Comparison of ENCODE assay signal across 16 cellular contexts in genomic region chr19:9931629-9932028, GRCh38. TPM values are rescaled to one million over a fixed set of nuclear protein-coding genes. Genes with fewer than 3 reads are reported as not detected.
DNase-seq lines count a peak whose midpoint lies in the region; ATAC-seq, FAIRE-seq and TF ChIP-seq lines count a peak whose summit lies in the region.
"Had no signal": no experiment of that assay in that cellular context is flagged by ENCODE, and none has a peak within 500 bp of the region (broad histone marks: within the 10 kb centered on the region; RNA-seq: fewer than 3 reads in every experiment).

No MANE protein-coding gene starts in this region.

- no peaks in the 10 kb centered on the region for H3K9me3 Mint-ChIP-seq in activated CD4-positive, alpha-beta T cell treated with anti-CD3 and anti-CD28 coated beads, Interleukin-2, amount 10 ng/mL, durations not matched to agents 24 days and 14 days
- H3K9me3 Mint-ChIP-seq: CD4-positive, alpha-beta T cell; CD8-positive, alpha-beta T cell had no signal

- H3K27ac Mint-ChIP-seq in activated CD4-positive, alpha-beta T cell treated with anti-CD3 and anti-CD28 coated beads, Interleukin-2, amount 10 ng/mL, durations not matched to agents 24 days and 14 days = peak overlapping the region; percentile 39
- H3K27ac Mint-ChIP-seq: B cell; CD4-positive, alpha-beta T cell; CD8-positive, alpha-beta T cell had no signal

- peaks cover 7% of the 10 kb centered on the region for H3K4me1 Mint-ChIP-seq in activated CD4-positive, alpha-beta T cell treated with anti-CD3 and anti-CD28 coated beads, Interleukin-2, amount 10 ng/mL, durations not matched to agents 24 days and 14 days

- H3K27ac ChIP-seq in K562 (ENCODE audit: extremely low read depth, low read depth, low read length) = no peak overlapping the region
- H3K27ac ChIP-seq: 22Rv1; A549; BLaER1 treated with 17β-estradiol and CSF1 and Interleukin-3, amounts not matched to agents 10 nM and 100 nM; C4-2B had no signal

- H3K9me3 ChIP-seq in K562 (replicated peaks; ENCODE audit: control insufficient read depth, insufficient read depth, low read depth, low read length) = no peaks in the 10 kb centered on the region
- H3K9me3 ChIP-seq: A549; BLaER1 treated with 17β-estradiol and CSF1 and Interleukin-3, amounts not matched to agents 10 nM and 100 nM; Caco-2 had no signal

- in situ Hi-C loops in K562 (cut with MboI) = loop anchor here (10.0 kb wide), 1 partner anchor 93 kb away; no protein-coding TSS in a partner anchor

- no peak for TF ChIP-seq CTCF in K562 (IDR thresholded peaks at IDR 0.05 in 2 of 3, conservative IDR thresholded peaks at IDR 0.05 in 1 of 3; ENCODE audit: insufficient read depth in 2 of 3, low read depth in 1 of 3, low read length in 3 of 3)

- peaks cover 32% of the 10 kb centered on the region for H3K27me3 Mint-ChIP-seq in activated CD4-positive, alpha-beta T cell treated with anti-CD3 and anti-CD28 coated beads, Interleukin-2, amount 10 ng/mL, durations not matched to agents 24 days and 14 days

- 18% methylated on average over 1 of the region's 1 CpG for WGBS in K562 (ENCODE audit: insufficient coverage, low coverage, missing lambda C conversion rate)

- H3K9ac ChIP-seq in K562 (ENCODE audit: insufficient read depth in 1 of 2, low read depth in 2 of 2, low read length in 2 of 2) = no peak overlapping the region

- H3K36me3 ChIP-seq in K562 (ENCODE audit: control insufficient read depth, insufficient read depth, low read length) = no peaks in the 10 kb centered on the region
- H3K36me3 ChIP-seq: BLaER1 treated with 17β-estradiol and CSF1 and Interleukin-3, amounts not matched to agents 10 nM and 100 nM had no signal

- peaks cover 0 to 6% of the 10 kb centered on the region in 2 experiments; a peak in 2 of 5 replicates for H3K27me3 ChIP-seq in K562 (ENCODE audit: control insufficient read depth in 2 of 2, insufficient read depth in 2 of 2, low read length in 2 of 2)

- TF ChIP-seq RAD21 in K562 (CRISPR knock-in tag; conservative IDR thresholded peaks at IDR 0.05 in 1 of 2, IDR thresholded peaks at IDR 0.05 in 1 of 2) = no peak

- no peak overlapping the region for H3K4me2 ChIP-seq in K562 (ENCODE audit: insufficient read depth, low read length)

- ATAC-seq in K562 = no peak
- ATAC-seq in GM21367 (IDR thresholded peaks at IDR 0.05; ENCODE audit: unreplicated experiment) = no peak
- ATAC-seq in HG02610 (IDR thresholded peaks at IDR 0.05; ENCODE audit: unreplicated experiment) = no peak

- H3K36me3 Mint-ChIP-seq in activated CD4-positive, alpha-beta T cell treated with anti-CD3 and anti-CD28 coated beads, Interleukin-2, amount 10 ng/mL, durations not matched to agents 24 days and 14 days (ENCODE audit: low read depth) = no peaks in the 10 kb centered on the region
- H3K36me3 Mint-ChIP-seq: CD8-positive, alpha-beta T cell had no signal

- no peak overlapping the region for H2AFZ ChIP-seq in K562 (ENCODE audit: low read depth, low read length)

- no peaks in the 10 kb centered on the region for H4K20me1 ChIP-seq in K562 (replicated peaks; ENCODE audit: control insufficient read depth, insufficient read depth, low read length)

- H3K4me3 ChIP-seq in K562 = no peak overlapping the region
- H3K4me3 ChIP-seq: A549; BLaER1 treated with 17β-estradiol and CSF1 and Interleukin-3, amounts not matched to agents 10 nM and 100 nM had no signal

- no peak for DNase-seq in activated CD4-positive, alpha-beta T cell treated with anti-CD3 and anti-CD28 coated beads, Interleukin-2, amount 10 ng/mL, durations not matched to agents 24 days and 14 days
- DNase-seq in activated CD4-positive, alpha-beta T cell treated with anti-CD3 and anti-CD28 coated beads for 1 hour = no peak
- DNase-seq in K562 (ENCODE audit: extremely low read depth in 1 of 4, low spot score in 3 of 4) = no peak
- DNase-seq: Calu3; CD4-positive, alpha-beta T cell; GF-D8 had no signal

- no peak for TF ChIP-seq POLR2A in K562 (conservative IDR thresholded peaks at IDR 0.05)

- intact Hi-C loops in activated CD4-positive, alpha-beta T cell treated with anti-CD3 and anti-CD28 coated beads, Interleukin-2, amount 10 ng/mL, durations not matched to agents 24 days and 14 days (cut with micrococcal nuclease) = loop anchor here (5.0 to 10.0 kb wide), 2 partner anchors 183 to 456 kb away; partner anchors contain the start of genes EIF3G and P2RY11
- intact Hi-C loops in K562 (cut with micrococcal nuclease) = loop anchor here (5.0 kb wide), 3 partner anchors 181 to 456 kb away; partner anchors contain the start of genes MRPL4 and P2RY11

- H3K79me2 ChIP-seq in K562 (ENCODE audit: control insufficient read depth, insufficient read depth, low read length) = no peaks in the 10 kb centered on the region

- BruUV-seq in K562 (replicated peaks; lab: Mats Ljungman, UMichigan) = no TSS peak

- TF ChIP-seq EP300 in K562 (IDR thresholded peaks at IDR 0.05; ENCODE audit: low read length) = no peak

- FAIRE-seq in K562 (lab: Jason Lieb, UNC) = no peak
- FAIRE-seq: A549, D721Med had no signal

- H3K4me3 Mint-ChIP-seq in activated CD4-positive, alpha-beta T cell treated with anti-CD3 and anti-CD28 coated beads, Interleukin-2, amount 10 ng/mL, durations not matched to agents 24 days and 14 days = no peak overlapping the region
- H3K4me3 Mint-ChIP-seq: B cell; CD4-positive, alpha-beta T cell; CD8-positive, alpha-beta T cell had no signal

- POLR2A ChIA-PET in K562 (lab: Yijun Ruan, JAX) = interaction anchor here (2.0 kb wide), 1 partner anchor 183 kb away, joined by 7 read pairs; no protein-coding TSS in a partner anchor

- H3K9me1 ChIP-seq in K562 (ENCODE audit: control insufficient read depth, insufficient read depth, low read length) = no peaks in the 10 kb centered on the region

- H3K4me1 ChIP-seq in K562 (replicated peaks in 1 of 2; ENCODE audit: control insufficient read depth in 2 of 2, insufficient read depth in 2 of 2, low read length in 2 of 2) = peaks cover 3 to 10% of the 10 kb centered on the region in 2 experiments; a peak in 3 of 5 replicates
- H3K4me1 ChIP-seq: Caco-2 had no signal

- CTCF ChIA-PET in K562 (lab: Yijun Ruan, JAX; ENCODE audit: low intra/inter-chr PET ratio) = interaction anchor here (0.9 to 2.4 kb wide), 6 partner anchors 8 to 458 kb away, joined by 3 to 15 read pairs (median 5); no protein-coding TSS in a partner anchor

TF ChIP-seq in K562, 482 proteins besides CTCF, POLR2A, EP300 and RAD21 (continues in another document):
- TF ChIP-seq EGR1 (conservative IDR thresholded peaks at IDR 0.05) (no peak), ZNF212 (CRISPR knock-in tag; IDR thresholded peaks at IDR 0.05) (no peak), NUFIP1 (IDR thresholded peaks at IDR 0.05; ENCODE audit: partially characterized antibody) (no peak), ETS1 (conservative IDR thresholded peaks at IDR 0.05; ENCODE audit: control insufficient read depth, low read depth, low read length) (no peak), CTBP1 (IDR thresholded peaks at IDR 0.05; ENCODE audit: borderline replicate concordance) (no peak), RBBP5 (IDR thresholded peaks at IDR 0.05; ENCODE audit: borderline replicate concordance, insufficient read depth, low read length, poor library complexity, severe bottlenecking) (no peak), MTF1 (CRISPR knock-in tag; IDR thresholded peaks at IDR 0.05; ENCODE audit: borderline replicate concordance) (no peak), TCF3 (CRISPR knock-in tag; IDR thresholded peaks at IDR 0.05) (no peak), U2AF1 (optimal IDR thresholded peaks at IDR 0.05; ENCODE audit: low read depth, low read length) (no peak), ZKSCAN1 (IDR thresholded peaks at IDR 0.05; ENCODE audit: low read depth, low read length) (peak; percentile 35; the same call in 1 of the 2 replicates)

RNA-seq across cellular contexts. Expression of gene OLFM2, which starts 4.7 kb away (rescaled TPM):
- 0.82 and 0.88 TPM in 2 replicates for total RNA-seq in activated CD4-positive, alpha-beta T cell treated with anti-CD3 and anti-CD28 coated beads, Interleukin-2, amount 10 ng/mL, durations not matched to agents 24 days and 14 days
- total RNA-seq in K562 (2011; cell fraction: chromatin; rRNA removed; ENCODE audit: low replicate concordance) = 0.40 and 2.1 TPM in 2 replicates
- 1.8 and 3.2 TPM in 2 replicates for total RNA-seq in K562 (2011; cell fraction: nucleolus; rRNA removed)
- total RNA-seq in K562 (2011; cell fraction: nucleoplasm; rRNA removed) = 1.2 and 2.6 TPM in 2 replicates
- total RNA-seq in K562 (2014; rRNA removed) (0.23 TPM in 1 of 2 replicates, not detected in the other), K562 (2014; rRNA removed; fragmentation: Illumina TruSeq; extraction: Trizol) (not detected in 2 replicates), K562 (2015; rRNA removed; fragmentation: Illumina TruSeq; extraction: Trizol) (not detected in 2 replicates), K562 (2021) (0.33 and 0.67 TPM in 2 replicates)
- polyA plus RNA-seq in K562 (2011; rRNA removed) (0.31 and 0.45 TPM in 2 replicates), K562 (2014; fragmentation: Illumina TruSeq; extraction: Trizol) (0.10 and 0.44 TPM in 2 replicates), K562 (2014; fragmentation: Nextera tagmentation; extraction: Ambion mirVana) (not detected), K562 (2014; rRNA removed) (0.17 and 0.53 TPM in 2 replicates)
- polyA plus RNA-seq in K562 (2011; cell fraction: cytosol; rRNA removed) = 0.44 and 1.4 TPM in 2 replicates
- 0.44 and 0.45 TPM in 2 replicates for polyA plus RNA-seq in K562 (2011; cell fraction: nucleus; rRNA removed)
- 0.17 and 0.22 TPM in 2 replicates for polyA plus RNA-seq in K562 (2012)
- polyA minus RNA-seq in K562 (2011; rRNA and poly(A)+ RNA removed) = 0.39 TPM in 1 of 2 replicates, not detected in the other
- not detected in 2 replicates for polyA minus RNA-seq in K562 (2011; cell fraction: cytosol; rRNA and poly(A)+ RNA removed)
- polyA minus RNA-seq in K562 (2011; cell fraction: nucleus; rRNA and poly(A)+ RNA removed) = not detected in 2 replicates
- total RNA-seq: B cell had no signal
